19 cellular contexts compared by ENCODE assay signal in the genomic region with DNA sequence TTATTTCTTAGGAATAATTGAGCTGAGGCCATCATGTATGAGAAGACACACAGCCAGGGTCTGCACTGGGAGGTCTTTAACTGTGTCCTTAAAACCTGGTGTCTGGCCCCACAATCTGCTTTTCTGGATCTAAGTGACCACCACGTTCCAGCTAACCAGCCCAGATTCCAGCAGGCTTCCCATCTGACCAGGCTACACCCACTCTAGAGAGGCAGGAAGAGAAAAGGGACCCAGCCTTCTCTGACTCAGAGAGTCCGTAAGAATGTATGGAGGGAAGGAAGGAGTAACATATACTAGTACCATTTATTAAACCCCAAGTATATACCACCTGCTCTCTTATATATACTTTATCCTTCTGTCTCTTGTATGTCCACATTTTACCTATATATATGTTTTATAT.
DNase-seq lines count a peak whose midpoint lies in the region; ATAC-seq and TF ChIP-seq lines count a peak whose summit lies in the region.
"Had no signal": no experiment of that assay in that cellular context is flagged by ENCODE, and none has a peak within 500 bp of the region (broad histone marks: within the 10 kb centered on the region; RNA-seq: fewer than 3 reads in every experiment).

No MANE protein-coding gene starts in this region.

- no peak overlapping the region for H2BK15ac ChIP-seq in mesendoderm (replicated peaks; ENCODE audit: low read depth)

- H3K27ac ChIP-seq in RWPE2 (ENCODE audit: poor library complexity, severe bottlenecking): no peak overlapping the region
- H3K27ac ChIP-seq in mesendoderm (ENCODE audit: low read depth, low read length): no peak overlapping the region
- H3K27ac ChIP-seq in tibial artery: no peak overlapping the region
- no peak overlapping the region for H3K27ac ChIP-seq in dorsolateral prefrontal cortex
- H3K27ac ChIP-seq: gastroesophageal sphincter, KMS-11, left lung, parathyroid adenoma, suprapubic skin had no signal

- H3K79me2 ChIP-seq in mesendoderm (ENCODE audit: control insufficient read depth, insufficient read depth, low read length): peaks cover 7% of the 10 kb centered on the region
- H3K79me2 ChIP-seq: parathyroid adenoma had no signal

- H3K4me1 ChIP-seq in RWPE2 (ENCODE audit: insufficient read depth, poor library complexity, severe bottlenecking): peaks cover 19% of the 10 kb centered on the region
- peaks cover 3% of the 10 kb centered on the region for H3K4me1 ChIP-seq in mesendoderm (ENCODE audit: control insufficient read depth, low read depth, low read length)
- H3K4me1 ChIP-seq in tibial artery: no peaks in the 10 kb centered on the region
- peaks cover 9% of the 10 kb centered on the region for H3K4me1 ChIP-seq in HAP-1
- H3K4me1 ChIP-seq: gastroesophageal sphincter, left lung, parathyroid adenoma had no signal

- peaks cover 13% of the 10 kb centered on the region for H3K79me1 ChIP-seq in mesendoderm (ENCODE audit: low read length)

- H3K9me3 ChIP-seq in RWPE2 (ENCODE audit: severe bottlenecking): no peaks in the 10 kb centered on the region
- no peaks in the 10 kb centered on the region for H3K9me3 ChIP-seq in tibial artery
- no peaks in the 10 kb centered on the region for H3K9me3 ChIP-seq in HAP-1
- H3K9me3 ChIP-seq: gastroesophageal sphincter, left lung, suprapubic skin had no signal

- H2BK120ac ChIP-seq in mesendoderm (ENCODE audit: low read depth, low read length): no peak overlapping the region

- H3K27me3 ChIP-seq in RWPE2 (ENCODE audit: insufficient read depth, poor library complexity, severe bottlenecking): no peaks in the 10 kb centered on the region
- H3K27me3 ChIP-seq in mesendoderm (ENCODE audit: insufficient read depth, low read length, poor library complexity): no peaks in the 10 kb centered on the region
- no peaks in the 10 kb centered on the region for H3K27me3 ChIP-seq in tibial artery
- no peaks in the 10 kb centered on the region for H3K27me3 ChIP-seq in dorsolateral prefrontal cortex
- H3K27me3 ChIP-seq in HAP-1 (ENCODE audit: low read depth): no peaks in the 10 kb centered on the region
- H3K27me3 ChIP-seq: gastroesophageal sphincter, left lung, suprapubic skin had no signal

- no CpG with 5 or more reads among the region's 2 CpGs for WGBS in mesendoderm (ENCODE audit: extremely low coverage, insufficient coverage, low lambda C conversion rate)

- H3K18ac ChIP-seq in mesendoderm (ENCODE audit: low read length): no peak overlapping the region

- H4K8ac ChIP-seq in mesendoderm (ENCODE audit: low read depth, low read length): no peak overlapping the region

- H3K36me3 ChIP-seq in RWPE2 (ENCODE audit: low read depth) (no peaks in the 10 kb centered on the region), mesendoderm (ENCODE audit: control insufficient read depth, insufficient read depth, low read length) (no peaks in the 10 kb centered on the region), tibial artery (no peaks in the 10 kb centered on the region), HAP-1 (replicated peaks) (no peaks in the 10 kb centered on the region)
- H3K36me3 ChIP-seq: gastroesophageal sphincter, left lung, suprapubic skin had no signal

- no peak for TF ChIP-seq CTCF in RWPE2 (IDR thresholded peaks at IDR 0.05; ENCODE audit: poor library complexity, severe bottlenecking)
- TF ChIP-seq CTCF in tibial artery (IDR thresholded peaks at IDR 0.05): no peak
- no peak for TF ChIP-seq CTCF in dorsolateral prefrontal cortex (IDR thresholded peaks at IDR 0.05 in 54 of 56, conservative IDR thresholded peaks at IDR 0.05 in 2 of 56; ENCODE audit: low read depth in 1 of 56, partially characterized antibody in 56 of 56)

- H3K56ac ChIP-seq in mesendoderm (ENCODE audit: low read length): no peak overlapping the region

- H3K4ac ChIP-seq in mesendoderm (ENCODE audit: low read depth, low read length): no peak overlapping the region

- intact Hi-C loops in tibial artery (cut with DNase I; ENCODE audit: low total_unique reads): no loop called here
- intact Hi-C loops in dorsolateral prefrontal cortex (cut with DNase I): loop anchor here (5.0 to 10.0 kb wide), 2 partner anchors 199 to 202 kb away; no protein-coding TSS in a partner anchor

- no peak overlapping the region for H4K5ac ChIP-seq in mesendoderm (ENCODE audit: low read length)

- no peak overlapping the region for H3K9ac ChIP-seq in mesendoderm (ENCODE audit: low read length)
- H3K9ac ChIP-seq: KMS-11, parathyroid adenoma had no signal

- no peak overlapping the region for H2AK5ac ChIP-seq in mesendoderm (ENCODE audit: low read length)

- no peak overlapping the region for H3K4me2 ChIP-seq in mesendoderm (ENCODE audit: low read length)
- H3K4me2 ChIP-seq: KMS-11 had no signal

- no peak overlapping the region for H3K23ac ChIP-seq in mesendoderm (ENCODE audit: low read length)

- H2BK5ac ChIP-seq in mesendoderm (ENCODE audit: low read length): no peak overlapping the region

- in situ Hi-C loops in HAP-1 (cut with MboI; ENCODE audit: low sequenced_read_pairs): no loop called here

- DNase-seq in EH (ENCODE audit: low read depth): peak; percentile 62
- no peak for DNase-seq in RWPE2 (ENCODE audit: low spot score)
- DNase-seq in dermis blood vessel endothelial cell: peak; percentile 54
- peak; percentile 26 for DNase-seq in mesendoderm
- DNase-seq in tibial artery: no peak
- DNase-seq in dorsolateral prefrontal cortex: no peak
- no peak for DNase-seq in HAP-1 (ENCODE audit: low spot score in 2 of 2)
- DNase-seq: activated CD4-positive, alpha-beta T cell treated with anti-CD3 and anti-CD28 coated beads, Interleukin-2, amount 10 ng/mL, durations not matched to agents 7 days and 5 days; activated T-cell treated with anti-CD3 and anti-CD28 coated beads for 4 hours; central memory CD4-positive, alpha-beta T cell; endodermal cell; left lung; NCI-H774; small intestine had no signal

- no peak overlapping the region for H3K4me3 ChIP-seq in RWPE2 (ENCODE audit: severe bottlenecking)
- no peak overlapping the region for H3K4me3 ChIP-seq in mesendoderm (ENCODE audit: low read length)
- no peak overlapping the region for H3K4me3 ChIP-seq in tibial artery
- H3K4me3 ChIP-seq in dorsolateral prefrontal cortex: no peak overlapping the region
- H3K4me3 ChIP-seq in HAP-1: no peak overlapping the region
- H3K4me3 ChIP-seq: gastroesophageal sphincter, left lung, suprapubic skin had no signal

- ATAC-seq in RWPE2 (ENCODE audit: low read depth) (peak; percentile 83), HG02588 (IDR thresholded peaks at IDR 0.05; ENCODE audit: unreplicated experiment) (no peak)
- ATAC-seq: gastroesophageal sphincter, left lung had no signal

Comparison
In these comparisons a context has a peak if more than half of its experiments do, and no peak if none do; other contexts are left out.
1. DNase-seq: peak in EH (single experiment), dermis blood vessel endothelial cell (single experiment) and mesendoderm (single experiment); none in RWPE2 (single experiment), tibial artery (0 of 2), dorsolateral prefrontal cortex (0 of 10) and HAP-1 (0 of 2).